9 cellular contexts compared by ENCODE assay signal in genomic region chr9:136900988-136901515, GRCh38. TPM values are rescaled to one million over a fixed set of nuclear protein-coding genes. Genes with fewer than 3 reads are reported as not detected.
A peak's percentile ranks its signal among the peaks of the same experiment; 100 is the strongest.
DNase-seq lines count a peak whose midpoint lies in the region; ATAC-seq, FAIRE-seq and TF ChIP-seq lines count a peak whose summit lies in the region.
"Had no signal": no experiment of that assay in that cellular context is flagged by ENCODE, and none has a peak within 500 bp of the region (broad histone marks: within the 10 kb centered on the region; RNA-seq: fewer than 3 reads in every experiment).

No MANE protein-coding gene starts in this region.

- no peak for ATAC-seq in GM21360 (IDR thresholded peaks at IDR 0.05; ENCODE audit: unreplicated experiment)

- no peak overlapping the region for H2AFZ ChIP-seq in endothelial cell of umbilical vein (ENCODE audit: low read depth, low read length)

- peak; percentile 80 for DNase-seq in Caki2 (ENCODE audit: low read depth)
- no peak for DNase-seq in Peyer's patch
- no peak for DNase-seq in endothelial cell of umbilical vein (ENCODE audit: low read depth, low spot score)
- DNase-seq in progenitor cell of endocrine pancreas (ENCODE audit: low spot score, unreplicated experiment) = no peak
- no peak for DNase-seq in SHP77 (lab: John Stamatoyannopoulos, UW)
- DNase-seq in COLO668 (lab: John Stamatoyannopoulos, UW; ENCODE audit: unreplicated experiment) = no peak
- DNase-seq in NCI-H1048 (lab: John Stamatoyannopoulos, UW) = no peak

- TF ChIP-seq POLR2A in Peyer's patch (IDR thresholded peaks at IDR 0.05) = no peak
- TF ChIP-seq POLR2A in endothelial cell of umbilical vein (IDR thresholded peaks at IDR 0.05; ENCODE audit: low read depth, low read length) = no peak

- TF ChIP-seq CTCF in Peyer's patch (IDR thresholded peaks at IDR 0.05) (no peak), endothelial cell of umbilical vein (IDR thresholded peaks at IDR 0.05; ENCODE audit: extremely low read depth in 1 of 2, insufficient read depth in 1 of 2, low read depth in 1 of 2, low read length in 2 of 2) (no peak), progenitor cell of endocrine pancreas (IDR thresholded peaks at IDR 0.05; ENCODE audit: unreplicated experiment) (no peak)

- H3K36me3 ChIP-seq in Peyer's patch = peaks cover 0 to 16% (median 0%) of the 10 kb centered on the region in 3 donors
- peaks cover 2 to 14% of the 10 kb centered on the region in 2 experiments for H3K36me3 ChIP-seq in endothelial cell of umbilical vein (ENCODE audit: control insufficient read depth in 2 of 2, extremely low read depth in 1 of 2, insufficient read depth in 2 of 2, low read length in 2 of 2)

- H4K20me1 ChIP-seq in endothelial cell of umbilical vein (replicated peaks; ENCODE audit: control insufficient read depth, extremely low read depth, insufficient read depth, low read length) = no peaks in the 10 kb centered on the region

- H3K9me3 Mint-ChIP-seq in progenitor cell of endocrine pancreas (ENCODE audit: low read depth) = no peaks in the 10 kb centered on the region

- H3K27me3 ChIP-seq in Peyer's patch (no peaks in the 10 kb centered on the region), endothelial cell of umbilical vein (ENCODE audit: control insufficient read depth in 2 of 2, insufficient read depth in 2 of 2, low read length in 2 of 2) (no peaks in the 10 kb centered on the region)

- H3K9me1 ChIP-seq in endothelial cell of umbilical vein (replicated peaks; ENCODE audit: control insufficient read depth, extremely low read depth, insufficient read depth, low read length) = no peaks in the 10 kb centered on the region

- POLR2A ChIA-PET in endothelial cell of umbilical vein (lab: Charles Lee) = no interaction called here

- H3K36me3 Mint-ChIP-seq in progenitor cell of endocrine pancreas (ENCODE audit: insufficient read depth) = peaks cover 18% of the 10 kb centered on the region

- H3K4me1 ChIP-seq in Peyer's patch (peaks cover 8 to 57% (median 21%) of the 10 kb centered on the region in 4 donors), endothelial cell of umbilical vein (ENCODE audit: control insufficient read depth, extremely low read depth, insufficient read depth, low read length) (peaks cover 14% of the 10 kb centered on the region)

- H3K27ac ChIP-seq in Peyer's patch (peak overlapping the region; percentile 74 to 97 (median 93)), endothelial cell of umbilical vein (ENCODE audit: insufficient read depth, low read depth, low read length) (peak overlapping the region; percentile 7)

- no peak overlapping the region for H3K4me3 Mint-ChIP-seq in progenitor cell of endocrine pancreas (ENCODE audit: low read depth)

- no peaks in the 10 kb centered on the region for H3K4me1 Mint-ChIP-seq in progenitor cell of endocrine pancreas (ENCODE audit: low read depth)

- no TSS peak for BruUV-seq in endothelial cell of umbilical vein (replicated peaks; lab: Mats Ljungman, UMichigan)

- peak; percentile 77 for FAIRE-seq in endothelial cell of umbilical vein (lab: Jason Lieb, UNC)

- H3K4me3 ChIP-seq in Peyer's patch (peak overlapping the region in 1 of 4 donors; percentile 20), endothelial cell of umbilical vein (replicated peaks in 1 of 3; ENCODE audit: insufficient read depth in 1 of 3, low read depth in 1 of 3, low read length in 3 of 3) (no peak overlapping the region)

- CTCF ChIA-PET in endothelial cell of umbilical vein (lab: Charles Lee) = no interaction called here

- in situ Hi-C loops in Caki2 (cut with HindIII; ENCODE audit: low pct_unique_long_range_greater_than_20kb, low sequenced_read_pairs) = no loop called here

- H3K27ac Mint-ChIP-seq in progenitor cell of endocrine pancreas = peak overlapping the region; percentile 74

- H3K9ac ChIP-seq in endothelial cell of umbilical vein (replicated peaks; ENCODE audit: extremely low read depth, insufficient read depth, low read length) = no peak overlapping the region

- H3K27me3 Mint-ChIP-seq in progenitor cell of endocrine pancreas = no peaks in the 10 kb centered on the region

- peaks cover 10% of the 10 kb centered on the region for H3K79me2 ChIP-seq in endothelial cell of umbilical vein (ENCODE audit: control insufficient read depth, insufficient read depth, low read length)

- H3K4me2 ChIP-seq in endothelial cell of umbilical vein (ENCODE audit: insufficient read depth, low read length) = no peak overlapping the region

- H3K9me3 ChIP-seq in Peyer's patch (no peaks in the 10 kb centered on the region), endothelial cell of umbilical vein (replicated peaks; ENCODE audit: control insufficient read depth, insufficient read depth, low read length) (no peaks in the 10 kb centered on the region)

- dilution Hi-C loops in endothelial cell of umbilical vein (cut with MboI; ENCODE audit: extremely low pct_ligation_motif_present, low sequenced_read_pairs) = no loop called here

- intact Hi-C loops in endothelial cell of umbilical vein (cut with micrococcal nuclease) = no loop called here

TF ChIP-seq in endothelial cell of umbilical vein, 7 proteins besides CTCF, POLR2A, EP300 and RAD21 (continues in another document):
- TF ChIP-seq FOS (IDR thresholded peaks at IDR 0.05; ENCODE audit: borderline replicate concordance, insufficient read depth, low read length) (no peak), MYC (IDR thresholded peaks at IDR 0.05; ENCODE audit: low read depth, low read length) (no peak), EZH2 (IDR thresholded peaks at IDR 0.05; ENCODE audit: borderline replicate concordance, low read depth, low read length, severe bottlenecking) (no peak)

RNA-seq across cellular contexts. Expression of gene TRAF2, which starts 14.7 kb away (rescaled TPM):
- total RNA-seq in Caki2 (2014; rRNA removed; shearing (Covaris generic); ENCODE audit: low replicate concordance) = 61.9 and 67.0 TPM in 2 replicates
- 10 to 100 TPM; 17.5 to 75.1 (median 22.2) TPM for total RNA-seq in Peyer's patch
- 21.5 and 23.1 TPM in 2 replicates for total RNA-seq in endothelial cell of umbilical vein
- polyA plus RNA-seq in endothelial cell of umbilical vein = 10.3 and 10.9 TPM in 2 replicates
- polyA plus RNA-seq in endothelial cell of umbilical vein (2011; cell fraction: cytosol; rRNA removed) = 10.7 and 13.1 TPM in 2 replicates
- 20.0 and 24.5 TPM in 2 replicates for polyA plus RNA-seq in endothelial cell of umbilical vein (2011; cell fraction: nucleus; rRNA removed)
- 8.2 and 11.4 TPM in 2 replicates for polyA plus RNA-seq in endothelial cell of umbilical vein (2012)
- 8.7 and 10.9 TPM in 2 replicates for polyA minus RNA-seq in endothelial cell of umbilical vein
- 26.5 TPM for polyA minus RNA-seq in endothelial cell of umbilical vein (2011; cell fraction: cytosol; rRNA and poly(A)+ RNA removed)
- polyA minus RNA-seq in endothelial cell of umbilical vein (2011; cell fraction: nucleus; rRNA and poly(A)+ RNA removed) = 7.7 and 9.3 TPM in 2 replicates
- total RNA-seq in progenitor cell of endocrine pancreas = 23.4 and 23.8 TPM in 2 replicates

RNA-seq across cellular contexts. Expression of gene EDF1, which starts 34.9 kb away (rescaled TPM):
- total RNA-seq in Caki2 (2014; rRNA removed; shearing (Covaris generic); ENCODE audit: low replicate concordance) = 460 and 494 TPM in 2 replicates
- total RNA-seq in Peyer's patch (100 to 1,000 TPM; 299 to 676 (median 475) TPM), endothelial cell of umbilical vein (356 and 388 TPM in 2 replicates), progenitor cell of endocrine pancreas (297 and 310 TPM in 2 replicates)
- 411 and 478 TPM in 2 replicates for polyA plus RNA-seq in endothelial cell of umbilical vein
- polyA plus RNA-seq in endothelial cell of umbilical vein (2011; cell fraction: cytosol; rRNA removed) = 611 and 729 TPM in 2 replicates
- 236 and 342 TPM in 2 replicates for polyA plus RNA-seq in endothelial cell of umbilical vein (2011; cell fraction: nucleus; rRNA removed)
- polyA plus RNA-seq in endothelial cell of umbilical vein (2012) = 409 and 538 TPM in 2 replicates
- polyA minus RNA-seq in endothelial cell of umbilical vein = 110 and 111 TPM in 2 replicates
- polyA minus RNA-seq in endothelial cell of umbilical vein (2011; cell fraction: cytosol; rRNA and poly(A)+ RNA removed) = 153 TPM
- 25.3 and 64.1 TPM in 2 replicates for polyA minus RNA-seq in endothelial cell of umbilical vein (2011; cell fraction: nucleus; rRNA and poly(A)+ RNA removed)

RNA-seq across cellular contexts. Expression of gene FBXW5, which starts 43.5 kb away (rescaled TPM):
- 139 and 152 TPM in 2 replicates for total RNA-seq in Caki2 (2014; rRNA removed; shearing (Covaris generic); ENCODE audit: low replicate concordance)
- total RNA-seq in Peyer's patch = 100 to 1,000 TPM; 247 to 470 (median 336) TPM
- total RNA-seq in endothelial cell of umbilical vein = 95.6 and 97.3 TPM in 2 replicates
- polyA plus RNA-seq in endothelial cell of umbilical vein = 151 and 209 TPM in 2 replicates
- polyA plus RNA-seq in endothelial cell of umbilical vein (2011; cell fraction: cytosol; rRNA removed) = 45.3 and 70.5 TPM in 2 replicates
- 141 and 147 TPM in 2 replicates for polyA plus RNA-seq in endothelial cell of umbilical vein (2011; cell fraction: nucleus; rRNA removed)
- 49.5 and 69.6 TPM in 2 replicates for polyA plus RNA-seq in endothelial cell of umbilical vein (2012)
- polyA minus RNA-seq in endothelial cell of umbilical vein = 71.4 and 98.0 TPM in 2 replicates
- polyA minus RNA-seq in endothelial cell of umbilical vein (2011; cell fraction: cytosol; rRNA and poly(A)+ RNA removed) = 157 TPM
- polyA minus RNA-seq in endothelial cell of umbilical vein (2011; cell fraction: nucleus; rRNA and poly(A)+ RNA removed) = 30.7 and 57.3 TPM in 2 replicates
- 77.3 and 77.7 TPM in 2 replicates for total RNA-seq in progenitor cell of endocrine pancreas

RNA-seq across cellular contexts. Expression of gene C8G, which starts 44.0 kb away (rescaled TPM):
- not detected in 2 replicates for total RNA-seq in Caki2 (2014; rRNA removed; shearing (Covaris generic); ENCODE audit: low replicate concordance)
- 100 to 1,000 TPM in 1 of 4 donors, 10 to 100 TPM in 2, not detected in 1; 24.9 to 148 (median 66.2) TPM for total RNA-seq in Peyer's patch
- 1.4 and 1.9 TPM in 2 replicates for total RNA-seq in endothelial cell of umbilical vein
- 0.47 and 0.70 TPM in 2 replicates for polyA plus RNA-seq in endothelial cell of umbilical vein
- polyA plus RNA-seq in endothelial cell of umbilical vein (2011; cell fraction: cytosol; rRNA removed) = 0.19 and 0.23 TPM in 2 replicates
- polyA plus RNA-seq in endothelial cell of umbilical vein (2011; cell fraction: nucleus; rRNA removed) = 2.1 and 2.5 TPM in 2 replicates
- 1.0 and 1.2 TPM in 2 replicates for polyA plus RNA-seq in endothelial cell of umbilical vein (2012)
- polyA minus RNA-seq in endothelial cell of umbilical vein = 0.57 TPM in 1 of 2 replicates, not detected in the other
- not detected for polyA minus RNA-seq in endothelial cell of umbilical vein (2011; cell fraction: cytosol; rRNA and poly(A)+ RNA removed)
- 1.3 and 1.9 TPM in 2 replicates for polyA minus RNA-seq in endothelial cell of umbilical vein (2011; cell fraction: nucleus; rRNA and poly(A)+ RNA removed)
- total RNA-seq in progenitor cell of endocrine pancreas = 1.1 and 2.8 TPM in 2 replicates
- total RNA-seq: lower leg skin had no signal

RNA-seq across cellular contexts. Expression of gene MAMDC4, which starts 48.9 kb away (rescaled TPM):
- total RNA-seq in Caki2 (2014; rRNA removed; shearing (Covaris generic); ENCODE audit: low replicate concordance) = 0.17 TPM in 2 replicates
- total RNA-seq in Peyer's patch = 10 to 100 TPM; 30.8 to 50.4 (median 41.4) TPM
- 7.2 and 7.7 TPM in 2 replicates for total RNA-seq in endothelial cell of umbilical vein
- polyA plus RNA-seq in endothelial cell of umbilical vein = 3.6 and 4.7 TPM in 2 replicates
- polyA plus RNA-seq in endothelial cell of umbilical vein (2011; cell fraction: cytosol; rRNA removed) = 0.37 and 0.85 TPM in 2 replicates
- polyA plus RNA-seq in endothelial cell of umbilical vein (2011; cell fraction: nucleus; rRNA removed) = 28.9 and 32.4 TPM in 2 replicates
- polyA plus RNA-seq in endothelial cell of umbilical vein (2012) = 1.9 and 2.1 TPM in 2 replicates
- 0.70 and 1.4 TPM in 2 replicates for polyA minus RNA-seq in endothelial cell of umbilical vein
- polyA minus RNA-seq in endothelial cell of umbilical vein (2011; cell fraction: cytosol; rRNA and poly(A)+ RNA removed) = 0.82 TPM
- 2.6 and 4.9 TPM in 2 replicates for polyA minus RNA-seq in endothelial cell of umbilical vein (2011; cell fraction: nucleus; rRNA and poly(A)+ RNA removed)
- total RNA-seq in progenitor cell of endocrine pancreas = 36.7 and 40.0 TPM in 2 replicates
